ENCODE assay signal across 24 cellular contexts in the genomic region with DNA sequence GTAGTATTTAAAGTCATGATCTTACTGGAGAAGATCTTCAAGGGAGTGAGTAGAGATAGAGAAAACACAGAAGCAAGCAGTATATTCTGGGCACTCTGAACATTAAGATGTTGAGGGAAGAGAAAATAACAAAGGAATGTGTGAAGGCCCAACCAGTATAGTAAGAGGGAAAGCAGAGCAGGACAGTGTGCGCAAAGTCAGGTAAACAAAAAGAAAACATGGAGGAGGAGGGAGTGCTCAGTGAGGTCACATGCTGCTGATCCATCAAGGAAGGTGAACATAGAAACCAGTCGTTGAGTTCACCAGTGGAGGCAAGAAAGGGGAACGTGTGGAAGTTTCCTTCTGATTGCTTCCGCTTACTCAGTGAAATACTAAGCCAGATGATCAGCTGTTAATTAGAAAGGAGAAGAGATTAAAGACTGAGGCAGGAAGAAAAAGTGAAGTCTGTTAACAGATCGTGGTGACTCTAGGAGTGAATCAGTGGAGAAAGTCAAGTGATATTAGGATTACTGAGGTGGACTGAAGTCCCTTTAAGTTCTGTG.
"Had no signal": no experiment of that assay in that cellular context is flagged by ENCODE, and none has a peak within 500 bp of the region (broad histone marks: within the 10 kb centered on the region; RNA-seq: fewer than 3 reads in every experiment).

No MANE protein-coding gene starts in this region.

- H3K27me3 Mint-ChIP-seq: activated CD4-positive, alpha-beta T cell treated with anti-CD3 and anti-CD28 coated beads, Interleukin-2, amount 10 ng/mL, durations not matched to agents 7 days and 5 days; stimulated activated naive CD8-positive, alpha-beta T cell treated with anti-CD3 and anti-CD28 coated beads, Interleukin-15, amount 100 ng/mL, for 72 hours had no signal

- H3K27me3 ChIP-seq: brain microvascular endothelial cell, dorsolateral prefrontal cortex, foreskin keratinocyte, suprapubic skin, transverse colon had no signal

- H3K27ac Mint-ChIP-seq: activated CD4-positive, alpha-beta T cell treated with anti-CD3 and anti-CD28 coated beads, Interleukin-2, amount 10 ng/mL, durations not matched to agents 7 days and 5 days; endodermal cell; stimulated activated naive CD8-positive, alpha-beta T cell treated with anti-CD3 and anti-CD28 coated beads, Interleukin-15, amount 100 ng/mL, for 72 hours had no signal

- H3K4me1 ChIP-seq: foreskin keratinocyte, prostate gland, suprapubic skin, transverse colon had no signal

- H3K4me1 Mint-ChIP-seq: activated CD4-positive, alpha-beta T cell treated with anti-CD3 and anti-CD28 coated beads, Interleukin-2, amount 10 ng/mL, durations not matched to agents 7 days and 5 days; endodermal cell; stimulated activated naive CD8-positive, alpha-beta T cell treated with anti-CD3 and anti-CD28 coated beads, Interleukin-15, amount 100 ng/mL, for 72 hours had no signal

- H3K9me3 ChIP-seq: prostate gland, suprapubic skin, transverse colon had no signal

- H3K36me3 ChIP-seq: prostate gland had no signal

- H3K4me3 Mint-ChIP-seq: activated CD4-positive, alpha-beta T cell treated with anti-CD3 and anti-CD28 coated beads, Interleukin-2, amount 10 ng/mL, durations not matched to agents 7 days and 5 days; endodermal cell; stimulated activated naive CD8-positive, alpha-beta T cell treated with anti-CD3 and anti-CD28 coated beads, Interleukin-15, amount 100 ng/mL, for 72 hours had no signal

- H3K9me3 Mint-ChIP-seq: activated CD4-positive, alpha-beta T cell treated with anti-CD3 and anti-CD28 coated beads, Interleukin-2, amount 10 ng/mL, durations not matched to agents 7 days and 5 days; endodermal cell; stimulated activated naive CD8-positive, alpha-beta T cell treated with anti-CD3 and anti-CD28 coated beads, Interleukin-15, amount 100 ng/mL, for 72 hours had no signal

- H3K4me3 ChIP-seq: dorsolateral prefrontal cortex, prostate gland, skin epidermis, suprapubic skin, transverse colon had no signal

- ATAC-seq: activated CD4-positive, CD25-positive, alpha-beta regulatory T cell treated with anti-CD3 and anti-CD28 coated beads, Interleukin-2, amount 50 U/mL, for 24 hours; foreskin keratinocyte; right cardiac atrium; stimulated activated naive CD8-positive, alpha-beta T cell treated with anti-CD3 and anti-CD28 coated beads, Interleukin-15, amount 100 ng/mL, for 72 hours had no signal

- H3K27ac ChIP-seq: brain microvascular endothelial cell, dorsolateral prefrontal cortex, epithelial cell of prostate, foreskin keratinocyte, prostate gland, skin epidermis, suprapubic skin, transverse colon had no signal

- DNase-seq: activated CD4-positive, alpha-beta T cell treated with anti-CD3 and anti-CD28 coated beads, Interleukin-2, amount 10 ng/mL, durations not matched to agents 7 days and 5 days; activated CD8-positive, alpha-beta memory T cell treated with anti-CD3 and anti-CD28 coated beads for 24 hours; activated CD8-positive, alpha-beta memory T cell treated with anti-CD3 and anti-CD28 coated beads, Interleukin-2, amount 50 U/mL, for 48 hours; activated effector memory CD4-positive, alpha-beta T cell treated with anti-CD3 and anti-CD28 coated beads, Interleukin-2, amount 50 U/mL, for 16 hours; activated naive CD4-positive, alpha-beta T cell treated with anti-CD3 and anti-CD28 coated beads, Interleukin-2, amount 50 U/mL, for 16 hours; activated T-cell treated with anti-CD3 and anti-CD28 coated beads, Interleukin-2, amount 50 U/mL, for 48 hours; aorta; brain microvascular endothelial cell; central memory CD4-positive, alpha-beta T cell; dorsolateral prefrontal cortex; endodermal cell; foreskin keratinocyte; hypothalamus; islet precursor cell; right cardiac atrium; stimulated activated CD4-positive, alpha-beta T cell treated with anti-CD3 and anti-CD28 coated beads, Interleukin-15, amount 100 ng/mL, for 24 hours; stimulated activated CD4-positive, alpha-beta T cell treated with anti-CD3 and anti-CD28 coated beads, Interleukin-2, amount 100 ng/mL, for 48 hours; stimulated activated naive CD8-positive, alpha-beta T cell treated with anti-CD3 and anti-CD28 coated beads, Interleukin-15, amount 100 ng/mL, for 72 hours; transverse colon had no signal
